Comparison of ENCODE assay signal across 8 cellular contexts in the genomic region with DNA sequence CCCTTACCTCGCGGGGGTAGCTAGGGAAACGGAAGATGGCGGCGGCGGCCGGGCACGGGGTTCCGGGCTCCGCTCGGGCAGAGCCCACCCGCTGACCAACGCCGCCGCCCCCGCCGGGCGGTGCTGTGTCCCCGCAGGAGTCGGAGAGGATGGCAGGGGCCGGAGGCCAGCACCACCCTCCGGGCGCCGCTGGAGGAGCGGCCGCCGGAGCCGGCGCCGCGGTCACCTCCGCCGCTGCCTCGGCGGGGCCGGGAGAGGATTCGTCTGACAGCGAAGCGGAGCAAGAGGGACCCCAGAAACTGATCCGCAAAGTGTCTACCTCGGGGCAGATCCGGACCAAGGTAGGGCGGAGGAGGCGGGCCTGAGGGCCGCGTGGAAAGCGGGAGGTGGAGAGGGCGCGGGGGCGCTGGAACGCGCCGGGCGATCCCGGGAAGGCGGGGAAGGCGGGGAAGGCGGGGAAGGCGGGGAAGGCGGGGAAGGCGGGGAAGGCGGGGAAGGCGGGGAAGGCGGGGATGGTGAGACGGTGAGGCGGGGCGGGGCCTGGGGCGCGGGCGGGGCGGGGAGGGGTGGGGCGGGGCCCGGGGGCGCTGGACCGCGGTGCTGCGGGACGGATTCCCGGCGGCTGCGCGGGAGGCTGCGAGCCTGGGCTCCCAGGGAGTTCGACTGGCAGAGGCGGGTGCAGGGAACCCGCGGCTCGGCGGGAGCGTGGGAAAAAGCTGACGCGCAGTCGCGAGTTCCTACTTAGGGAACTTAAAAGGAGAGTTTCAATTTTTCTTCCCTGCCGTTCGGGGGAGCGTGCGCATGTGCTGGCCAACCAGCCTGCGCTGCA. TPM values are rescaled to one million over a fixed set of nuclear protein-coding genes. Genes with fewer than 3 reads are reported as not detected.
DNase-seq lines count a peak whose midpoint lies in the region; ATAC-seq and TF ChIP-seq lines count a peak whose summit lies in the region.

A gene with protein sequence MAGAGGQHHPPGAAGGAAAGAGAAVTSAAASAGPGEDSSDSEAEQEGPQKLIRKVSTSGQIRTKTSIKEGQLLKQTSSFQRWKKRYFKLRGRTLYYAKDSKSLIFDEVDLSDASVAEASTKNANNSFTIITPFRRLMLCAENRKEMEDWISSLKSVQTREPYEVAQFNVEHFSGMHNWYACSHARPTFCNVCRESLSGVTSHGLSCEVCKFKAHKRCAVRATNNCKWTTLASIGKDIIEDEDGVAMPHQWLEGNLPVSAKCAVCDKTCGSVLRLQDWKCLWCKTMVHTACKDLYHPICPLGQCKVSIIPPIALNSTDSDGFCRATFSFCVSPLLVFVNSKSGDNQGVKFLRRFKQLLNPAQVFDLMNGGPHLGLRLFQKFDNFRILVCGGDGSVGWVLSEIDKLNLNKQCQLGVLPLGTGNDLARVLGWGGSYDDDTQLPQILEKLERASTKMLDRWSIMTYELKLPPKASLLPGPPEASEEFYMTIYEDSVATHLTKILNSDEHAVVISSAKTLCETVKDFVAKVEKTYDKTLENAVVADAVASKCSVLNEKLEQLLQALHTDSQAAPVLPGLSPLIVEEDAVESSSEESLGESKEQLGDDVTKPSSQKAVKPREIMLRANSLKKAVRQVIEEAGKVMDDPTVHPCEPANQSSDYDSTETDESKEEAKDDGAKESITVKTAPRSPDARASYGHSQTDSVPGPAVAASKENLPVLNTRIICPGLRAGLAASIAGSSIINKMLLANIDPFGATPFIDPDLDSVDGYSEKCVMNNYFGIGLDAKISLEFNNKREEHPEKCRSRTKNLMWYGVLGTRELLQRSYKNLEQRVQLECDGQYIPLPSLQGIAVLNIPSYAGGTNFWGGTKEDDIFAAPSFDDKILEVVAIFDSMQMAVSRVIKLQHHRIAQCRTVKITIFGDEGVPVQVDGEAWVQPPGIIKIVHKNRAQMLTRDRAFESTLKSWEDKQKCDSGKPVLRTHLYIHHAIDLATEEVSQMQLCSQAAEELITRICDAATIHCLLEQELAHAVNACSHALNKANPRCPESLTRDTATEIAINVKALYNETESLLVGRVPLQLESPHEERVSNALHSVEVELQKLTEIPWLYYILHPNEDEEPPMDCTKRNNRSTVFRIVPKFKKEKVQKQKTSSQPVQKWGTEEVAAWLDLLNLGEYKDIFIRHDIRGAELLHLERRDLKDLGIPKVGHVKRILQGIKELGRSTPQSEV (plus strand): TSS at position 24 of the 829 bp plus-strand sequence. CDS start 126 bp downstream, at position 150.

- peak within 1 kb of the TSS; percentile 82 to 92 for H3K18ac ChIP-seq in mesenchymal stem cell (ENCODE audit: low read depth in 1 of 2, low read length in 2 of 2)

- peak within 1 kb of the TSS; percentile 65 for H3K27ac ChIP-seq in mesenchymal stem cell (ENCODE audit: low read length, poor library complexity, severe bottlenecking)

- no peaks in the 10 kb centered on the region for H3K36me3 ChIP-seq in endocrine pancreas (ENCODE audit: control insufficient read depth, insufficient read depth, low read length)
- peaks cover 1 to 4% of the 10 kb centered on the region in 2 experiments for H3K36me3 ChIP-seq in mesenchymal stem cell (ENCODE audit: control insufficient read depth in 1 of 2, insufficient read depth in 2 of 2, low read depth in 1 of 2, low read length in 2 of 2)

- H3K4me1 ChIP-seq in endocrine pancreas (ENCODE audit: control insufficient read depth, insufficient read depth, low read length) (no peaks in the 10 kb centered on the region), mesenchymal stem cell (ENCODE audit: control insufficient read depth, insufficient read depth, low read depth, low read length) (peaks cover 8% of the 10 kb centered on the region)

- peak within 1 kb of the TSS; percentile 70 to 79 for H3K23ac ChIP-seq in mesenchymal stem cell (ENCODE audit: low read length in 2 of 2)

- ATAC-seq in GM18907 (IDR thresholded peaks at IDR 0.05; ENCODE audit: unreplicated experiment), result peak; percentile 53
- ATAC-seq in HG03139 (IDR thresholded peaks at IDR 0.05; ENCODE audit: unreplicated experiment), result peak; percentile 45

- H3K9me3 ChIP-seq in endocrine pancreas (ENCODE audit: control insufficient read depth, low read length) (no peaks in the 10 kb centered on the region), mesenchymal stem cell (ENCODE audit: control insufficient read depth, low read length) (no peaks in the 10 kb centered on the region)

- H2BK15ac ChIP-seq in mesenchymal stem cell (ENCODE audit: low read depth, poor library complexity, severe bottlenecking), result peak within 1 kb of the TSS; percentile 44

- peak within 1 kb of the TSS; percentile 85 for H2BK120ac ChIP-seq in mesenchymal stem cell (ENCODE audit: low read depth, low read length)

- peak within 1 kb of the TSS; percentile 66 to 87 for H3K4ac ChIP-seq in mesenchymal stem cell (ENCODE audit: low read depth in 1 of 2, low read length in 2 of 2)

- H3K4me2 ChIP-seq in mesenchymal stem cell (ENCODE audit: low read length, poor library complexity, severe bottlenecking), result peak within 1 kb of the TSS; percentile 96

- peak within 1 kb of the TSS; percentile 95 for H2AFZ ChIP-seq in mesenchymal stem cell (ENCODE audit: low read depth, low read length)

- peak within 1 kb of the TSS; percentile 66 for H2BK5ac ChIP-seq in mesenchymal stem cell (ENCODE audit: low read depth, low read length, poor library complexity, severe bottlenecking)

- peak; percentile 75 for DNase-seq in AG10803 (ENCODE audit: low read depth)
- DNase-seq in NCI-H748 treated with DMSO at 0.1 percent for 48 hours (lab: John Stamatoyannopoulos, UW), result peak; percentile 64
- DNase-seq in activated CD8-positive, alpha-beta memory T cell treated with anti-CD3 and anti-CD28 coated beads for 48 hours (ENCODE audit: low read depth in 2 of 3, low spot score in 2 of 3), result peak in 2 of 3 experiments; percentile 26 to 46
- peak; percentile 83 for DNase-seq in mesenchymal stem cell
- peak; percentile 35 for DNase-seq in stimulated activated CD8-positive, alpha-beta memory T cell treated with anti-CD3 and anti-CD28 coated beads, Interleukin-15, amount 100 ng/mL, for 24 hours (ENCODE audit: low read depth)

- H4K8ac ChIP-seq in mesenchymal stem cell (ENCODE audit: low read length), result peak within 1 kb of the TSS; percentile 87

- peak within 1 kb of the TSS in 1 of 2 experiments; percentile 78 for H3K14ac ChIP-seq in mesenchymal stem cell (ENCODE audit: low read length in 2 of 2)

- no peak within 1 kb of the TSS for H2AK5ac ChIP-seq in mesenchymal stem cell (ENCODE audit: low read length, severe bottlenecking)

- no peaks in the 10 kb centered on the region for H3K27me3 ChIP-seq in endocrine pancreas (ENCODE audit: control insufficient read depth, insufficient read depth, low read length)
- H3K27me3 ChIP-seq in mesenchymal stem cell (ENCODE audit: control insufficient read depth in 1 of 2, insufficient read depth in 1 of 2, low read length in 2 of 2), result no peaks in the 10 kb centered on the region

- WGBS in mesenchymal stem cell, result 2% methylated on average over 70 of the region's 99 CpGs

- H3K4me3 ChIP-seq in AG10803 (ENCODE audit: low read length) (peak within 1 kb of the TSS; percentile 85), endocrine pancreas (ENCODE audit: control insufficient read depth, insufficient read depth, low read length) (peak within 1 kb of the TSS; percentile 84), mesenchymal stem cell (ENCODE audit: insufficient read depth in 1 of 2, low read depth in 1 of 2, low read length in 2 of 2) (peak within 1 kb of the TSS; percentile 95 to 97)

- H2BK12ac ChIP-seq in mesenchymal stem cell (ENCODE audit: low read length in 2 of 2), result peak within 1 kb of the TSS; percentile 21 to 38

- TF ChIP-seq CTCF in AG10803 (conservative IDR thresholded peaks at IDR 0.05; ENCODE audit: low read length), result no peak

- peak within 1 kb of the TSS; percentile 68 for H4K91ac ChIP-seq in mesenchymal stem cell (ENCODE audit: low read length)

- H3K79me1 ChIP-seq in mesenchymal stem cell (replicated peaks; ENCODE audit: low read length, poor library complexity, severe bottlenecking), result peaks cover 15% of the 10 kb centered on the region

- H3K9ac ChIP-seq in endocrine pancreas (ENCODE audit: control insufficient read depth, insufficient read depth, low read length), result peak within 1 kb of the TSS; percentile 87
- H3K9ac ChIP-seq in mesenchymal stem cell (ENCODE audit: low read length), result peak within 1 kb of the TSS; percentile 87

RNA-seq across cellular contexts. Expression of the gene that starts here (rescaled TPM):
- polyA plus RNA-seq in mesenchymal stem cell (2013, experiment 1 of 2), result 3.5 TPM
- 3.9 TPM for polyA plus RNA-seq in mesenchymal stem cell (2013, experiment 2 of 2)

Comparison
In these comparisons a context has a peak if more than half of its experiments do, and no peak if none do; other contexts are left out.
1. Peak in every context shown above with its lines: DNase-seq, ATAC-seq, H3K4me3 ChIP-seq and H3K27ac ChIP-seq.